21 cellular contexts compared by ENCODE assay signal in the genomic region with DNA sequence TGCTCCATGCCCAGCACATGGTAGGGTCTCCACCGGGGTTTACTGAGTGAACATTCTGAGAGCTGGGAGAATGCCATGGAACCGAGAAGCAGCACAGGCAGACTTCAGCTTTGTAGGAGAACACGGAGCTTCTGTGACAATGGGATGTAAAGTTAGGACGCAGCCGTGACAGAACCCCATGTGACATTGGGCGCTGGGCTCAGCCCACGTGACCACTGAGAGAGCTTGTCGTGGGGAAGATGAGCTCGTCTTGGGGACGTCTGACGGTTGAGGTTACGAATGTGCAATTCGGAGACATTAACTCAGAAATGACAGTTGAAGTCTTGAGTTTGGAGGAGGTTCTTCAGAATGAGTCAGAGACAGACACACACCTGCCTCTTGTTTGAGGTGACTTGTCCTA. TPM values are rescaled to one million over a fixed set of nuclear protein-coding genes. Genes with fewer than 3 reads are reported as not detected.
"Had no signal": no experiment of that assay in that cellular context is flagged by ENCODE, and none has a peak within 500 bp of the region (broad histone marks: within the 10 kb centered on the region; RNA-seq: fewer than 3 reads in every experiment).

No MANE protein-coding gene starts in this region.

- H3K27me3 Mint-ChIP-seq: central memory CD8-positive, alpha-beta T cell; naive thymus-derived CD8-positive, alpha-beta T cell had no signal

- H3K4me1 Mint-ChIP-seq: central memory CD8-positive, alpha-beta T cell had no signal

- DNase-seq: activated gamma-delta T cell; brain microvascular endothelial cell; foreskin keratinocyte; glutamatergic neuron; lower lobe of right lung; naive thymus-derived CD8-positive, alpha-beta T cell; ovary; right lobe of liver; Right ventricle myocardium superior; small intestine; stimulated activated CD4-positive, alpha-beta T cell treated with anti-CD3 and anti-CD28 coated beads, Interleukin-4, amount 100 ng/mL, for 1 hour; stomach; upper lobe of left lung; WERI-Rb-1 had no signal

- H3K4me3 Mint-ChIP-seq: central memory CD8-positive, alpha-beta T cell; naive thymus-derived CD8-positive, alpha-beta T cell had no signal

- H3K9me3 Mint-ChIP-seq: central memory CD8-positive, alpha-beta T cell; naive thymus-derived CD8-positive, alpha-beta T cell had no signal

RNA-seq across cellular contexts. Expression of gene LRRC14B, which starts 40.4 kb away (rescaled TPM):
- total RNA-seq: epithelial cell of proximal tubule; fibroblast of lung; foreskin keratinocyte; lower lobe of right lung; mesenteric fat pad; naive thymus-derived CD8-positive, alpha-beta T cell; pulmonary artery endothelial cell; right lobe of liver; T-helper 2 cell treated with Interferon-gamma antibody and Interleukin-4, amounts not matched to agents 100 ng/mL and 5 ng/mL, for 36 hours; thoracic aorta; upper lobe of left lung had no signal
